Comparison of ENCODE assay signal across 1 cellular context in genomic region chr9:99906403-99907207, GRCh38.
TF ChIP-seq lines count a peak whose summit lies in the region.

Gene STX17 (plus strand): TSS chr9:99906654. CDS start chr9:99915240, 8,586 bp downstream.

TF ChIP-seq in HepG2, 621 proteins besides CTCF, POLR2A, EP300 and RAD21 (continued from another document and continues in another):
- TF ChIP-seq, protein P1, sequence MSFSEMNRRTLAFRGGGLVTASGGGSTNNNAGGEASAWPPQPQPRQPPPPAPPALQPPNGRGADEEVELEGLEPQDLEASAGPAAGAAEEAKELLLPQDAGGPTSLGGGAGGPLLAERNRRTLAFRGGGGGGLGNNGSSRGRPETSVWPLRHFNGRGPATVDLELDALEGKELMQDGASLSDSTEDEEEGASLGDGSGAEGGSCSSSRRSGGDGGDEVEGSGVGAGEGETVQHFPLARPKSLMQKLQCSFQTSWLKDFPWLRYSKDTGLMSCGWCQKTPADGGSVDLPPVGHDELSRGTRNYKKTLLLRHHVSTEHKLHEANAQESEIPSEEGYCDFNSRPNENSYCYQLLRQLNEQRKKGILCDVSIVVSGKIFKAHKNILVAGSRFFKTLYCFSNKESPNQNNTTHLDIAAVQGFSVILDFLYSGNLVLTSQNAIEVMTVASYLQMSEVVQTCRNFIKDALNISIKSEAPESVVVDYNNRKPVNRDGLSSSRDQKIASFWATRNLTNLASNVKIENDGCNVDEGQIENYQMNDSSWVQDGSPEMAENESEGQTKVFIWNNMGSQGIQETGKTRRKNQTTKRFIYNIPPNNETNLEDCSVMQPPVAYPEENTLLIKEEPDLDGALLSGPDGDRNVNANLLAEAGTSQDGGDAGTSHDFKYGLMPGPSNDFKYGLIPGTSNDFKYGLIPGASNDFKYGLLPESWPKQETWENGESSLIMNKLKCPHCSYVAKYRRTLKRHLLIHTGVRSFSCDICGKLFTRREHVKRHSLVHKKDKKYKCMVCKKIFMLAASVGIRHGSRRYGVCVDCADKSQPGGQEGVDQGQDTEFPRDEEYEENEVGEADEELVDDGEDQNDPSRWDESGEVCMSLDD (CRISPR knock-in tag; IDR thresholded peaks at IDR 0.05; ENCODE audit: borderline replicate concordance) = peak; percentile 73; the same call in 1 of the 2 replicates
- TF ChIP-seq, protein P2, sequence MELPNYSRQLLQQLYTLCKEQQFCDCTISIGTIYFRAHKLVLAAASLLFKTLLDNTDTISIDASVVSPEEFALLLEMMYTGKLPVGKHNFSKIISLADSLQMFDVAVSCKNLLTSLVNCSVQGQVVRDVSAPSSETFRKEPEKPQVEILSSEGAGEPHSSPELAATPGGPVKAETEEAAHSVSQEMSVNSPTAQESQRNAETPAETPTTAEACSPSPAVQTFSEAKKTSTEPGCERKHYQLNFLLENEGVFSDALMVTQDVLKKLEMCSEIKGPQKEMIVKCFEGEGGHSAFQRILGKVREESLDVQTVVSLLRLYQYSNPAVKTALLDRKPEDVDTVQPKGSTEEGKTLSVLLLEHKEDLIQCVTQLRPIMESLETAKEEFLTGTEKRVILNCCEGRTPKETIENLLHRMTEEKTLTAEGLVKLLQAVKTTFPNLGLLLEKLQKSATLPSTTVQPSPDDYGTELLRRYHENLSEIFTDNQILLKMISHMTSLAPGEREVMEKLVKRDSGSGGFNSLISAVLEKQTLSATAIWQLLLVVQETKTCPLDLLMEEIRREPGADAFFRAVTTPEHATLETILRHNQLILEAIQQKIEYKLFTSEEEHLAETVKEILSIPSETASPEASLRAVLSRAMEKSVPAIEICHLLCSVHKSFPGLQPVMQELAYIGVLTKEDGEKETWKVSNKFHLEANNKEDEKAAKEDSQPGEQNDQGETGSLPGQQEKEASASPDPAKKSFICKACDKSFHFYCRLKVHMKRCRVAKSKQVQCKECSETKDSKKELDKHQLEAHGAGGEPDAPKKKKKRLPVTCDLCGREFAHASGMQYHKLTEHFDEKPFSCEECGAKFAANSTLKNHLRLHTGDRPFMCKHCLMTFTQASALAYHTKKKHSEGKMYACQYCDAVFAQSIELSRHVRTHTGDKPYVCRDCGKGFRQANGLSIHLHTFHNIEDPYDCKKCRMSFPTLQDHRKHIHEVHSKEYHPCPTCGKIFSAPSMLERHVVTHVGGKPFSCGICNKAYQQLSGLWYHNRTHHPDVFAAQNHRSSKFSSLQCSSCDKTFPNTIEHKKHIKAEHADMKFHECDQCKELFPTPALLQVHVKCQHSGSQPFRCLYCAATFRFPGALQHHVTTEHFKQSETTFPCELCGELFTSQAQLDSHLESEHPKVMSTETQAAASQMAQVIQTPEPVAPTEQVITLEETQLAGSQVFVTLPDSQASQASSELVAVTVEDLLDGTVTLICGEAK (IDR thresholded peaks at IDR 0.05) = no peak
- TF ChIP-seq, protein P2 (CRISPR knock-in tag; IDR thresholded peaks at IDR 0.05) = peak; percentile 90
- TF ChIP-seq ZNF790 (CRISPR knock-in tag; IDR thresholded peaks at IDR 0.05; ENCODE audit: borderline replicate concordance) (peak; percentile 71; the same call in 1 of the 2 replicates), ZNF484 (CRISPR knock-in tag; IDR thresholded peaks at IDR 0.05; ENCODE audit: borderline replicate concordance, low read depth) (no peak), ZNF510 (CRISPR knock-in tag; IDR thresholded peaks at IDR 0.05; ENCODE audit: low read depth) (0 out of 2 replicates have a peak, but pooled peaks have one; percentile 39), MEF2D (CRISPR knock-in tag; IDR thresholded peaks at IDR 0.05) (peak; percentile 50; the same call in 1 of the 2 replicates), TAF1 (CRISPR knock-in tag; IDR thresholded peaks at IDR 0.05) (peak; percentile 83), HINFP (CRISPR knock-in tag; IDR thresholded peaks at IDR 0.05; ENCODE audit: low read depth) (peak; percentile 99), HHEX (CRISPR knock-in tag; IDR thresholded peaks at IDR 0.05) (0 out of 2 replicates have a peak, but pooled peaks have one; percentile 35), ZNF318 (CRISPR knock-in tag; IDR thresholded peaks at IDR 0.05) (0 out of 2 replicates have a peak, but pooled peaks have one; percentile 28), TRIM24 (CRISPR knock-in tag; IDR thresholded peaks at IDR 0.05) (no peak), RXRA (CRISPR knock-in tag; IDR thresholded peaks at IDR 0.05) (peak; percentile 34; the same call in 1 of the 2 replicates)
- TF ChIP-seq, protein P3, sequence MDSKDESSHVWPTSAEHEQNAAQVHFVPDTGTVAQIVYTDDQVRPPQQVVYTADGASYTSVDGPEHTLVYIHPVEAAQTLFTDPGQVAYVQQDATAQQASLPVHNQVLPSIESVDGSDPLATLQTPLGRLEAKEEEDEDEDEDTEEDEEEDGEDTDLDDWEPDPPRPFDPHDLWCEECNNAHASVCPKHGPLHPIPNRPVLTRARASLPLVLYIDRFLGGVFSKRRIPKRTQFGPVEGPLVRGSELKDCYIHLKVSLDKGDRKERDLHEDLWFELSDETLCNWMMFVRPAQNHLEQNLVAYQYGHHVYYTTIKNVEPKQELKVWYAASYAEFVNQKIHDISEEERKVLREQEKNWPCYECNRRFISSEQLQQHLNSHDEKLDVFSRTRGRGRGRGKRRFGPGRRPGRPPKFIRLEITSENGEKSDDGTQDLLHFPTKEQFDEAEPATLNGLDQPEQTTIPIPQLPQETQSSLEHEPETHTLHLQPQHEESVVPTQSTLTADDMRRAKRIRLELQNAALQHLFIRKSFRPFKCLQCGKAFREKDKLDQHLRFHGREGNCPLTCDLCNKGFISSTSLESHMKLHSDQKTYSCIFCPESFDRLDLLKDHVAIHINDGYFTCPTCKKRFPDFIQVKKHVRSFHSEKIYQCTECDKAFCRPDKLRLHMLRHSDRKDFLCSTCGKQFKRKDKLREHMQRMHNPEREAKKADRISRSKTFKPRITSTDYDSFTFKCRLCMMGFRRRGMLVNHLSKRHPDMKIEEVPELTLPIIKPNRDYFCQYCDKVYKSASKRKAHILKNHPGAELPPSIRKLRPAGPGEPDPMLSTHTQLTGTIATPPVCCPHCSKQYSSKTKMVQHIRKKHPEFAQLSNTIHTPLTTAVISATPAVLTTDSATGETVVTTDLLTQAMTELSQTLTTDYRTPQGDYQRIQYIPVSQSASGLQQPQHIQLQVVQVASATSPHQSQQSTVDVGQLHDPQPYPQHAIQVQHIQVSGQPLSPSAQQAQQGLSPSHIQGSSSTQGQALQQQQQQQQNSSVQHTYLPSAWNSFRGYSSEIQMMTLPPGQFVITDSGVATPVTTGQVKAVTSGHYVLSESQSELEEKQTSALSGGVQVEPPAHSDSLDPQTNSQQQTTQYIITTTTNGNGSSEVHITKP (CRISPR knock-in tag; IDR thresholded peaks at IDR 0.05; ENCODE audit: low read depth) = no peak
- TF ChIP-seq, protein P4, sequence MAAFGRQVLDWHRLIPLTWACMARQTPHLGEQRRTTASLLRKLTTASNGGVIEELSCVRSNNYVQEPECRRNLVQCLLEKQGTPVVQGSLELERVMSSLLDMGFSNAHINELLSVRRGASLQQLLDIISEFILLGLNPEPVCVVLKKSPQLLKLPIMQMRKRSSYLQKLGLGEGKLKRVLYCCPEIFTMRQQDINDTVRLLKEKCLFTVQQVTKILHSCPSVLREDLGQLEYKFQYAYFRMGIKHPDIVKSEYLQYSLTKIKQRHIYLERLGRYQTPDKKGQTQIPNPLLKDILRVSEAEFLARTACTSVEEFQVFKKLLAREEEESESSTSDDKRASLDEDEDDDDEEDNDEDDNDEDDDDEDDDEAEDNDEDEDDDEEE (CRISPR knock-in tag; IDR thresholded peaks at IDR 0.05) = peak; percentile 56; the same call in 1 of the 2 replicates
- TF ChIP-seq, protein P5, sequence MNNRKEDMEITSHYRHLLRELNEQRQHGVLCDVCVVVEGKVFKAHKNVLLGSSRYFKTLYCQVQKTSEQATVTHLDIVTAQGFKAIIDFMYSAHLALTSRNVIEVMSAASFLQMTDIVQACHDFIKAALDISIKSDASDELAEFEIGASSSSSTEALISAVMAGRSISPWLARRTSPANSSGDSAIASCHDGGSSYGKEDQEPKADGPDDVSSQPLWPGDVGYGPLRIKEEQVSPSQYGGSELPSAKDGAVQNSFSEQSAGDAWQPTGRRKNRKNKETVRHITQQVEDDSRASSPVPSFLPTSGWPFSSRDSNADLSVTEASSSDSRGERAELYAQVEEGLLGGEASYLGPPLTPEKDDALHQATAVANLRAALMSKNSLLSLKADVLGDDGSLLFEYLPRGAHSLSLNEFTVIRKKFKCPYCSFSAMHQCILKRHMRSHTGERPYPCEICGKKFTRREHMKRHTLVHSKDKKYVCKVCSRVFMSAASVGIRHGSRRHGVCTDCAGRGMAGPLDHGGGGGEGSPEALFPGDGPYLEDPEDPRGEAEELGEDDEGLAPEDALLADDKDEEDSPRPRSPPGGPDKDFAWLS (CRISPR knock-in tag; IDR thresholded peaks at IDR 0.05; ENCODE audit: borderline replicate concordance) = no peak
